Comparison of ENCODE assay signal across 7 cellular contexts in genomic region chr16:26542198-26542597, GRCh38.
"Had no signal": no experiment of that assay in that cellular context is flagged by ENCODE, and none has a peak within 500 bp of the region (broad histone marks: within the 10 kb centered on the region; RNA-seq: fewer than 3 reads in every experiment).

No MANE protein-coding gene starts in this region.

- DNase-seq: H7, KBM-7 had no signal

- H3K4me2 ChIP-seq: GM23338, KMS-11 had no signal

- H3K27ac ChIP-seq: KMS-11 had no signal

- H3K4me1 Mint-ChIP-seq: GM23338, IgD-negative memory B cell had no signal

- H3K9me3 ChIP-seq: HAP-1 had no signal

- H3K27me3 Mint-ChIP-seq: IgD-negative memory B cell had no signal

- H3K4me3 Mint-ChIP-seq: GM23338, IgD-negative memory B cell had no signal

- H3K27ac Mint-ChIP-seq: GM23338, IgD-negative memory B cell had no signal

- H3K36me3 ChIP-seq: HAP-1 had no signal

- H3K4me3 ChIP-seq: GM23338, HAP-1 had no signal

- H3K36me3 Mint-ChIP-seq: IgD-negative memory B cell had no signal

- H3K4me1 ChIP-seq: HAP-1 had no signal

- ATAC-seq: GM23338, HCT116 had no signal

- H3K9ac ChIP-seq: KMS-11 had no signal

- H2AFZ ChIP-seq: GM23338 had no signal
